Comparison of ENCODE assay signal across 18 cellular contexts in genomic region chr18:23176701-23177432, GRCh38.
"Had no signal": no experiment of that assay in that cellular context is flagged by ENCODE, and none has a peak within 500 bp of the region (broad histone marks: within the 10 kb centered on the region; RNA-seq: fewer than 3 reads in every experiment).

No MANE protein-coding gene starts in this region.

- H3K9me3 ChIP-seq: esophagus squamous epithelium, heart left ventricle, neutrophil, tibial artery, upper lobe of left lung, uterus had no signal

- H3K4me1 Mint-ChIP-seq: stimulated activated memory B cell treated with anti-CD40 and anti-IgM and Interleukin-4, amounts not matched to agents 10 μg/mL and 1 μg/mL and 100 μg/mL, for 72 hours had no signal

- H3K36me3 ChIP-seq: esophagus squamous epithelium, heart left ventricle, neutrophil, tibial artery, upper lobe of left lung, uterus had no signal

- H3K9me3 Mint-ChIP-seq: memory B cell; naive B cell; nephron; stimulated activated memory B cell treated with anti-CD40 and anti-IgM and Interleukin-4, amounts not matched to agents 10 μg/mL and 1 μg/mL and 100 μg/mL, for 72 hours; stimulated activated naive CD8-positive, alpha-beta T cell treated with anti-CD3 and anti-CD28 coated beads, Interleukin-15, Interleukin-2, amounts not matched to agents 100 ng/mL and 50 ng/mL, for 24 hours had no signal

- DNase-seq: effector memory CD4-positive, alpha-beta T cell; esophagus squamous epithelium; foreskin fibroblast; heart left ventricle; hippocampal formation; left colon; naive B cell; right cardiac atrium; stimulated activated CD4-positive, alpha-beta T cell treated with anti-CD3 and anti-CD28 coated beads, Interleukin-4, amount 100 ng/mL, for 1 hour; stimulated activated CD8-positive, alpha-beta memory T cell treated with anti-CD3 and anti-CD28 coated beads, Interleukin-4, amount 100 ng/mL, for 48 hours; tibial artery; upper lobe of left lung; uterus had no signal

- H3K4me3 Mint-ChIP-seq: memory B cell; naive B cell; nephron; stimulated activated memory B cell treated with anti-CD40 and anti-IgM and Interleukin-4, amounts not matched to agents 10 μg/mL and 1 μg/mL and 100 μg/mL, for 72 hours; stimulated activated naive CD8-positive, alpha-beta T cell treated with anti-CD3 and anti-CD28 coated beads, Interleukin-15, Interleukin-2, amounts not matched to agents 100 ng/mL and 50 ng/mL, for 24 hours had no signal

- ATAC-seq: left colon; stimulated activated memory B cell treated with anti-CD40 and anti-IgM and Interleukin-4, amounts not matched to agents 10 μg/mL and 1 μg/mL and 100 μg/mL, for 72 hours had no signal

- H3K4me3 ChIP-seq: esophagus squamous epithelium, heart left ventricle, tibial artery, upper lobe of left lung, uterus had no signal

- H3K36me3 Mint-ChIP-seq: memory B cell; naive B cell; stimulated activated memory B cell treated with anti-CD40 and anti-IgM and Interleukin-4, amounts not matched to agents 10 μg/mL and 1 μg/mL and 100 μg/mL, for 72 hours had no signal

- H3K27ac ChIP-seq: esophagus squamous epithelium, heart left ventricle, neutrophil, tibial artery, upper lobe of left lung, uterus had no signal

- H3K27ac Mint-ChIP-seq: memory B cell; nephron; stimulated activated naive CD8-positive, alpha-beta T cell treated with anti-CD3 and anti-CD28 coated beads, Interleukin-15, Interleukin-2, amounts not matched to agents 100 ng/mL and 50 ng/mL, for 24 hours had no signal

- H3K27me3 ChIP-seq: esophagus squamous epithelium, heart left ventricle, neutrophil, tibial artery, upper lobe of left lung, uterus had no signal

- H3K27me3 Mint-ChIP-seq: stimulated activated naive CD8-positive, alpha-beta T cell treated with anti-CD3 and anti-CD28 coated beads, Interleukin-15, Interleukin-2, amounts not matched to agents 100 ng/mL and 50 ng/mL, for 24 hours had no signal
